Comparison of ENCODE assay signal across 8 cellular contexts in genomic region chrX:74924449-74925209, GRCh38. TPM values are rescaled to one million over a fixed set of nuclear protein-coding genes. Genes with fewer than 3 reads are reported as not detected.
DNase-seq lines count a peak whose midpoint lies in the region; ATAC-seq and TF ChIP-seq lines count a peak whose summit lies in the region.

No MANE protein-coding gene starts in this region.

- H3F3A ChIP-seq in GM23338 (replicated peaks; ENCODE audit: low read depth) = no peaks in the 10 kb centered on the region

- POLR2A ChIA-PET in GM10248 (lab: Yijun Ruan, JAX) = interaction anchor here (0.6 to 0.9 kb wide), 2 partner anchors 143 to 196 kb away, joined by 5 to 6 read pairs; no protein-coding TSS in a partner anchor
- POLR2A ChIA-PET in activated CD4-positive, alpha-beta memory T cell treated with anti-CD3 and anti-CD28 coated beads, Interleukin-2, amount 10 ng/mL, durations not matched to agents 7 days and 5 days (lab: Charles Lee) = no interaction called here

- H3K4me3 Mint-ChIP-seq in GM23338 (peak overlapping the region; percentile 82), naive B cell (peak overlapping the region; percentile 54 to 92 (median 81))
- H3K4me3 Mint-ChIP-seq in activated CD4-positive, alpha-beta memory T cell treated with anti-CD3 and anti-CD28 coated beads, Interleukin-2, amount 10 ng/mL, durations not matched to agents 7 days and 5 days = peak overlapping the region; percentile 80

- ATAC-seq in GM23338 (peak; percentile 77), naive B cell (ENCODE audit: low read depth in 2 of 2) (peak; percentile 44 to 56)

- H3K36me3 Mint-ChIP-seq in GM23338 (ENCODE audit: low read depth) (peaks cover 3% of the 10 kb centered on the region; the same call in 1 of the 3 replicates), naive B cell (no peaks in the 10 kb centered on the region)
- no peaks in the 10 kb centered on the region for H3K36me3 Mint-ChIP-seq in activated CD4-positive, alpha-beta memory T cell treated with anti-CD3 and anti-CD28 coated beads, Interleukin-2, amount 10 ng/mL, durations not matched to agents 7 days and 5 days (ENCODE audit: low read depth)

- H3K36me3 ChIP-seq in GM23338 (ENCODE audit: insufficient read depth) (no peaks in the 10 kb centered on the region), esophagus (ENCODE audit: control insufficient read depth in 2 of 2, insufficient read depth in 2 of 2, low read length in 1 of 2) (no peaks in the 10 kb centered on the region), thymus (ENCODE audit: control insufficient read depth, insufficient read depth) (no peaks in the 10 kb centered on the region)

- H3K27me3 Mint-ChIP-seq in GM23338 (ENCODE audit: insufficient read depth, low read depth, poor library complexity) (peaks cover 19% of the 10 kb centered on the region), naive B cell (peaks cover 13 to 34% (median 30%) of the 10 kb centered on the region in 3 donors)
- H3K27me3 Mint-ChIP-seq in activated CD4-positive, alpha-beta memory T cell treated with anti-CD3 and anti-CD28 coated beads, Interleukin-2, amount 10 ng/mL, durations not matched to agents 7 days and 5 days = peaks cover 22% of the 10 kb centered on the region

- H4K20me1 ChIP-seq in GM23338 (replicated peaks; ENCODE audit: insufficient read depth) = no peaks in the 10 kb centered on the region

- H3K27ac Mint-ChIP-seq in GM23338 (no peak overlapping the region), naive B cell (peak overlapping the region in 4 of 6 donors; percentile 35 to 87 (median 74))
- H3K27ac Mint-ChIP-seq in activated CD4-positive, alpha-beta memory T cell treated with anti-CD3 and anti-CD28 coated beads, Interleukin-2, amount 10 ng/mL, durations not matched to agents 7 days and 5 days = no peak overlapping the region

- H3K4me1 ChIP-seq in GM23338 (ENCODE audit: insufficient read depth) (no peaks in the 10 kb centered on the region; the same call in 1 of the 2 replicates), esophagus (ENCODE audit: control insufficient read depth in 2 of 2, insufficient read depth in 2 of 2, low read length in 1 of 2) (peaks cover 0 to 4% of the 10 kb centered on the region in 2 donors), thymus (ENCODE audit: control insufficient read depth, insufficient read depth, low read length) (no peaks in the 10 kb centered on the region)

- 2 to 42% methylated on average over 68 to 79 of the region's 79 CpGs for WGBS in esophagus, 2 donors
- WGBS in thymus = 2% methylated on average over 79 of the region's 79 CpGs

- H2AFZ ChIP-seq in GM23338 = peak overlapping the region; percentile 80

- CTCF ChIA-PET in GM10248 (lab: Yijun Ruan, JAX) = interaction anchor here (1.2 to 1.4 kb wide), 3 partner anchors 22 to 349 kb away, joined by 3 to 4 read pairs (median 4); partner anchors contain the start of gene UPRT
- CTCF ChIA-PET in activated CD4-positive, alpha-beta memory T cell treated with anti-CD3 and anti-CD28 coated beads, Interleukin-2, amount 10 ng/mL, durations not matched to agents 7 days and 5 days (lab: Charles Lee) = interaction anchor here (1.0 kb wide), 1 partner anchor 232 kb away, joined by 3 read pairs; no protein-coding TSS in a partner anchor

- H3K9me3 Mint-ChIP-seq in GM23338 (peaks cover 6% of the 10 kb centered on the region; the same call in 2 of the 3 replicates), naive B cell (peaks cover 0 to 12% (median 0%) of the 10 kb centered on the region in 7 donors)
- no peaks in the 10 kb centered on the region for H3K9me3 Mint-ChIP-seq in activated CD4-positive, alpha-beta memory T cell treated with anti-CD3 and anti-CD28 coated beads, Interleukin-2, amount 10 ng/mL, durations not matched to agents 7 days and 5 days

- no peaks in the 10 kb centered on the region for H3K79me2 ChIP-seq in GM23338 (replicated peaks; ENCODE audit: insufficient read depth)

- H3K4me1 Mint-ChIP-seq in GM23338 (peaks cover 2% of the 10 kb centered on the region; the same call in 1 of the 3 replicates), naive B cell (peaks cover 5 to 12% (median 7%) of the 10 kb centered on the region in 3 donors)
- peaks cover 10% of the 10 kb centered on the region for H3K4me1 Mint-ChIP-seq in activated CD4-positive, alpha-beta memory T cell treated with anti-CD3 and anti-CD28 coated beads, Interleukin-2, amount 10 ng/mL, durations not matched to agents 7 days and 5 days

- TF ChIP-seq CTCF in GM10248 (IDR thresholded peaks at IDR 0.05; ENCODE audit: control extremely low read depth, extremely low read depth, low read depth, missing control alignments) (no peak), GM23338 (conservative IDR thresholded peaks at IDR 0.05; ENCODE audit: low read depth in 2 of 2) (no peak)

- DNase-seq in GM10248 (ENCODE audit: extremely low spot score) = peak; percentile 39
- peak; percentile 50 for DNase-seq in GM23338 (ENCODE audit: low spot score)
- DNase-seq in NCI-H1105 (lab: John Stamatoyannopoulos, UW) = peak; percentile 56
- peak; percentile 27 for DNase-seq in activated CD4-positive, alpha-beta memory T cell treated with anti-CD3 and anti-CD28 coated beads, Interleukin-2, amount 10 ng/mL, durations not matched to agents 7 days and 5 days
- DNase-seq in naive B cell = no peak
- DNase-seq in GDM1 (lab: John Stamatoyannopoulos, UW) = no peak

- H3K27ac ChIP-seq in GM23338 (ENCODE audit: low read depth) = no peak overlapping the region
- H3K27ac ChIP-seq in esophagus (ENCODE audit: low read depth in 2 of 2, low read length in 1 of 2) = peak overlapping the region; percentile 45 to 59
- H3K27ac ChIP-seq in thymus (ENCODE audit: low read depth) = no peak overlapping the region

- H3K4me3 ChIP-seq in GM23338 = peak overlapping the region; percentile 58
- H3K4me3 ChIP-seq in esophagus (ENCODE audit: low read depth in 1 of 2, low read length in 2 of 2) = peak overlapping the region; percentile 40 to 49
- peak overlapping the region; percentile 31 for H3K4me3 ChIP-seq in thymus (ENCODE audit: low read length)

- H3K27me3 ChIP-seq in GM23338 (ENCODE audit: insufficient read depth) (peaks cover 40% of the 10 kb centered on the region), esophagus (ENCODE audit: control insufficient read depth in 1 of 2, insufficient read depth in 2 of 2, low read length in 2 of 2) (no peaks in the 10 kb centered on the region), thymus (ENCODE audit: control insufficient read depth, insufficient read depth) (peaks cover 7% of the 10 kb centered on the region)

- no peaks in the 10 kb centered on the region for H3K9me3 ChIP-seq in esophagus (ENCODE audit: control insufficient read depth in 2 of 2, insufficient read depth in 1 of 2, low read depth in 1 of 2, low read length in 1 of 2)
- H3K9me3 ChIP-seq in thymus (ENCODE audit: control insufficient read depth) = no peaks in the 10 kb centered on the region

- H3K4me2 ChIP-seq in GM23338 = peak overlapping the region; percentile 76

- H3K9me2 ChIP-seq in GM23338 (ENCODE audit: insufficient read depth) = no peaks in the 10 kb centered on the region

TF ChIP-seq in GM23338, 12 proteins besides CTCF, POLR2A, EP300 and RAD21 (continues in another document):
- TF ChIP-seq EZH2phosphoT487 (IDR thresholded peaks at IDR 0.05; ENCODE audit: unreplicated experiment) = no peak
- no peak for TF ChIP-seq ETS1 (IDR thresholded peaks at IDR 0.05)
- no peak for TF ChIP-seq NANOG (IDR thresholded peaks at IDR 0.05; ENCODE audit: borderline replicate concordance)
- no peak for TF ChIP-seq STAT1 (IDR thresholded peaks at IDR 0.05; ENCODE audit: unreplicated experiment)
- no peak for TF ChIP-seq EZH2 (IDR thresholded peaks at IDR 0.05; ENCODE audit: low read depth, unreplicated experiment)
- no peak for TF ChIP-seq REST (IDR thresholded peaks at IDR 0.05; ENCODE audit: unreplicated experiment)
- no peak for TF ChIP-seq POLR2AphosphoS5 (IDR thresholded peaks at IDR 0.05; ENCODE audit: low read depth)
- no peak for TF ChIP-seq CREB1 (CRISPR knock-in tag; IDR thresholded peaks at IDR 0.05; ENCODE audit: low read depth)

RNA-seq across cellular contexts. Expression of gene NEXMIF, which starts 0.6 kb away (rescaled TPM):
- total RNA-seq in GM23338 (2014; rRNA removed; shearing (Covaris generic)) = 0.70 and 0.76 TPM in 2 replicates
- polyA plus RNA-seq in GM23338 (2016; fragmentation: Nextera tagmentation; extraction: Ambion mirVana) (0.09 and 0.16 TPM in 2 replicates), esophagus (under 1 TPM; 0.04 to 0.14 TPM), naive B cell (ENCODE audit: low read depth in 6 of 6) (under 1 TPM in 2 of 6 donors, not detected in 4; 0.03 to 0.37 TPM), thymus (0.11 TPM)
- total RNA-seq in activated CD4-positive, alpha-beta memory T cell treated with anti-CD3 and anti-CD28 coated beads, Interleukin-2, amount 10 ng/mL, durations not matched to agents 7 days and 5 days = under 1 TPM; 0.13 to 0.28 TPM

Comparison
In these comparisons a context has a peak if more than half of its experiments do, and no peak if none do; other contexts are left out.
1. DNase-seq: peak in GM10248 (single experiment), GM23338 (single experiment), NCI-H1105 (single experiment) and activated CD4-positive, alpha-beta memory T cell treated with anti-CD3 and anti-CD28 coated beads, Interleukin-2, amount 10 ng/mL, durations not matched to agents 7 days and 5 days (single experiment); none in naive B cell (single experiment) and GDM1 (single experiment).
2. H3K27ac ChIP-seq: peak in esophagus (2 of 2); none in GM23338 (single experiment) and thymus (single experiment).
3. H3K27ac Mint-ChIP-seq: peak in naive B cell (4 of 6); none in GM23338 (single experiment) and activated CD4-positive, alpha-beta memory T cell treated with anti-CD3 and anti-CD28 coated beads, Interleukin-2, amount 10 ng/mL, durations not matched to agents 7 days and 5 days (single experiment).
4. Peak in every context shown above with its lines, with median percentiles within 50 percentile points of each other: H3K4me3 ChIP-seq and H3K4me3 Mint-ChIP-seq.